28 cellular contexts compared by ENCODE assay signal in genomic region chr2:19225931-19226330, GRCh38.
"Had no signal": no experiment of that assay in that cellular context is flagged by ENCODE, and none has a peak within 500 bp of the region (broad histone marks: within the 10 kb centered on the region; RNA-seq: fewer than 3 reads in every experiment).

No MANE protein-coding gene starts in this region.

- H3K27me3 ChIP-seq: ascending aorta, brain microvascular endothelial cell, cardiac muscle cell, colonic mucosa had no signal

- H3K4me3 ChIP-seq: ascending aorta, cardiac muscle cell, colonic mucosa, esophagus squamous epithelium had no signal

- H3K9me3 Mint-ChIP-seq: activated CD4-positive, alpha-beta memory T cell treated with anti-CD3 and anti-CD28 coated beads, Interleukin-2, amount 10 ng/mL, durations not matched to agents 7 days and 5 days; activated CD4-positive, alpha-beta T cell treated with anti-CD3 and anti-CD28 coated beads, Interleukin-2, amount 10 ng/mL, durations not matched to agents 24 days and 14 days; activated naive CD4-positive, alpha-beta T cell treated with anti-CD3 and anti-CD28 coated beads, Interleukin-2, amount 10 ng/mL, durations not matched to agents 7 days and 5 days; activated naive CD4-positive, alpha-beta T cell treated with anti-CD3 and anti-CD28 coated beads, Interleukin-2, amount 50 U/mL, for 72 hours; activated naive CD8-positive, alpha-beta T cell treated with anti-CD3 and anti-CD28 coated beads, Interleukin-2, amount 10 ng/mL, durations not matched to agents 7 days and 5 days; activated T-cell treated with anti-CD3 and anti-CD28 coated beads, Interleukin-2, amount 50 U/mL, for 24 hours; activated T-cell treated with anti-CD3 and anti-CD28 coated beads, Interleukin-2, amount 50 U/mL, for 72 hours had no signal

- ATAC-seq: activated CD4-positive, alpha-beta T cell treated with anti-CD3 and anti-CD28 coated beads for 36 hours; activated naive CD4-positive, alpha-beta T cell treated with anti-CD3 and anti-CD28 coated beads, Interleukin-2, amount 50 U/mL, for 72 hours; activated T-cell treated with anti-CD3 and anti-CD28 coated beads, Interleukin-2, amount 50 U/mL, for 72 hours had no signal

- H3K27ac Mint-ChIP-seq: activated CD4-positive, alpha-beta memory T cell treated with anti-CD3 and anti-CD28 coated beads, Interleukin-2, amount 10 ng/mL, durations not matched to agents 7 days and 5 days; activated CD4-positive, alpha-beta T cell treated with anti-CD3 and anti-CD28 coated beads for 36 hours; activated CD4-positive, alpha-beta T cell treated with anti-CD3 and anti-CD28 coated beads, Interleukin-2, amount 10 ng/mL, durations not matched to agents 24 days and 14 days; activated naive CD4-positive, alpha-beta T cell treated with anti-CD3 and anti-CD28 coated beads, Interleukin-2, amount 10 ng/mL, durations not matched to agents 7 days and 5 days; activated naive CD4-positive, alpha-beta T cell treated with anti-CD3 and anti-CD28 coated beads, Interleukin-2, amount 50 U/mL, for 72 hours; activated naive CD8-positive, alpha-beta T cell treated with anti-CD3 and anti-CD28 coated beads, Interleukin-2, amount 10 ng/mL, durations not matched to agents 7 days and 5 days; activated T-cell treated with anti-CD3 and anti-CD28 coated beads, Interleukin-2, amount 50 U/mL, for 24 hours; activated T-cell treated with anti-CD3 and anti-CD28 coated beads, Interleukin-2, amount 50 U/mL, for 72 hours had no signal

- H3K27me3 Mint-ChIP-seq: activated CD4-positive, alpha-beta memory T cell treated with anti-CD3 and anti-CD28 coated beads, Interleukin-2, amount 10 ng/mL, durations not matched to agents 7 days and 5 days; activated CD4-positive, alpha-beta T cell treated with anti-CD3 and anti-CD28 coated beads for 36 hours; activated CD4-positive, alpha-beta T cell treated with anti-CD3 and anti-CD28 coated beads, Interleukin-2, amount 10 ng/mL, durations not matched to agents 24 days and 14 days; activated naive CD4-positive, alpha-beta T cell treated with anti-CD3 and anti-CD28 coated beads, Interleukin-2, amount 10 ng/mL, durations not matched to agents 7 days and 5 days; activated naive CD8-positive, alpha-beta T cell treated with anti-CD3 and anti-CD28 coated beads, Interleukin-2, amount 10 ng/mL, durations not matched to agents 7 days and 5 days; activated T-cell treated with anti-CD3 and anti-CD28 coated beads, Interleukin-2, amount 50 U/mL, for 24 hours had no signal

- H3K4me1 Mint-ChIP-seq: activated CD4-positive, alpha-beta memory T cell treated with anti-CD3 and anti-CD28 coated beads, Interleukin-2, amount 10 ng/mL, durations not matched to agents 7 days and 5 days; activated CD4-positive, alpha-beta T cell treated with anti-CD3 and anti-CD28 coated beads for 36 hours; activated CD4-positive, alpha-beta T cell treated with anti-CD3 and anti-CD28 coated beads, Interleukin-2, amount 10 ng/mL, durations not matched to agents 24 days and 14 days; activated naive CD4-positive, alpha-beta T cell treated with anti-CD3 and anti-CD28 coated beads, Interleukin-2, amount 10 ng/mL, durations not matched to agents 7 days and 5 days; activated naive CD8-positive, alpha-beta T cell treated with anti-CD3 and anti-CD28 coated beads, Interleukin-2, amount 10 ng/mL, durations not matched to agents 7 days and 5 days had no signal

- H3K4me3 Mint-ChIP-seq: activated CD4-positive, alpha-beta memory T cell treated with anti-CD3 and anti-CD28 coated beads, Interleukin-2, amount 10 ng/mL, durations not matched to agents 7 days and 5 days; activated CD4-positive, alpha-beta T cell treated with anti-CD3 and anti-CD28 coated beads for 36 hours; activated CD4-positive, alpha-beta T cell treated with anti-CD3 and anti-CD28 coated beads, Interleukin-2, amount 10 ng/mL, durations not matched to agents 24 days and 14 days; activated naive CD4-positive, alpha-beta T cell treated with anti-CD3 and anti-CD28 coated beads, Interleukin-2, amount 10 ng/mL, durations not matched to agents 7 days and 5 days; activated naive CD8-positive, alpha-beta T cell treated with anti-CD3 and anti-CD28 coated beads, Interleukin-2, amount 10 ng/mL, durations not matched to agents 7 days and 5 days; activated T-cell treated with anti-CD3 and anti-CD28 coated beads, Interleukin-2, amount 50 U/mL, for 24 hours; activated T-cell treated with anti-CD3 and anti-CD28 coated beads, Interleukin-2, amount 50 U/mL, for 72 hours had no signal

- DNase-seq: activated CD4-positive, alpha-beta memory T cell treated with anti-CD3 and anti-CD28 coated beads, Interleukin-2, amount 10 ng/mL, durations not matched to agents 7 days and 5 days; activated CD4-positive, alpha-beta T cell treated with anti-CD3 and anti-CD28 coated beads for 36 hours; activated CD4-positive, alpha-beta T cell treated with anti-CD3 and anti-CD28 coated beads, Interleukin-2, amount 10 ng/mL, durations not matched to agents 24 days and 14 days; activated CD4-positive, alpha-beta T cell treated with anti-CD3 and anti-CD28 coated beads, Interleukin-2, amount 50 U/mL, for 4 hours; activated CD4-positive, CD25-positive, alpha-beta regulatory T cell; activated CD4-positive, CD25-positive, alpha-beta regulatory T cell treated with anti-CD3 and anti-CD28 coated beads, Interleukin-2, amount 50 U/mL, for 72 hours; activated CD8-positive, alpha-beta memory T cell treated with anti-CD3 and anti-CD28 coated beads, Interleukin-2, amount 50 U/mL, for 48 hours; activated gamma-delta T cell; activated naive CD4-positive, alpha-beta T cell; activated naive CD4-positive, alpha-beta T cell treated with anti-CD3 and anti-CD28 coated beads, Interleukin-2, amount 10 ng/mL, durations not matched to agents 7 days and 5 days; activated naive CD8-positive, alpha-beta T cell treated with anti-CD3 and anti-CD28 coated beads, Interleukin-2, amount 10 ng/mL, durations not matched to agents 7 days and 5 days; activated T-cell treated with anti-CD3 and anti-CD28 coated beads for 4 hours; activated T-cell treated with anti-CD3 and anti-CD28 coated beads, Interleukin-2, amount 50 U/mL, for 24 hours; activated T-cell treated with anti-CD3 and anti-CD28 coated beads, Interleukin-2, amount 50 U/mL, for 72 hours; brain microvascular endothelial cell; central memory CD4-positive, alpha-beta T cell; cerebellar nuclear complex; colonic mucosa; effector CD8-positive, alpha-beta T cell; esophagus squamous epithelium; head of caudate nucleus; T-helper 2 cell had no signal

- H3K36me3 Mint-ChIP-seq: activated naive CD4-positive, alpha-beta T cell treated with anti-CD3 and anti-CD28 coated beads, Interleukin-2, amount 10 ng/mL, durations not matched to agents 7 days and 5 days; activated naive CD4-positive, alpha-beta T cell treated with anti-CD3 and anti-CD28 coated beads, Interleukin-2, amount 50 U/mL, for 72 hours; activated naive CD8-positive, alpha-beta T cell treated with anti-CD3 and anti-CD28 coated beads, Interleukin-2, amount 10 ng/mL, durations not matched to agents 7 days and 5 days had no signal

- H3K27ac ChIP-seq: ascending aorta, brain microvascular endothelial cell, cardiac muscle cell, colonic mucosa, esophagus squamous epithelium had no signal

- FAIRE-seq: endometrium, endothelial cell of umbilical vein, frontal cortex had no signal

- H3K36me3 ChIP-seq: ascending aorta, brain microvascular endothelial cell, cardiac muscle cell, colonic mucosa, esophagus squamous epithelium had no signal

- H3K4me1 ChIP-seq: colonic mucosa had no signal

- H3K9me3 ChIP-seq: ascending aorta, colonic mucosa, esophagus squamous epithelium had no signal
